In genomic region chr20:45164906-45165305, GRCh38 we compare ENCODE assay signal across 31 cellular contexts. TPM values are rescaled to one million over a fixed set of nuclear protein-coding genes. Genes with fewer than 3 reads are reported as not detected.
"Had no signal": no experiment of that assay in that cellular context is flagged by ENCODE, and none has a peak within 500 bp of the region (broad histone marks: within the 10 kb centered on the region; RNA-seq: fewer than 3 reads in every experiment).

No MANE protein-coding gene starts in this region.

- DNase-seq: stimulated activated CD4-positive, alpha-beta T cell treated with anti-CD3 and anti-CD28 coated beads, Interleukin-2, amount 100 ng/mL, for 48 hours; stimulated activated CD4-positive, alpha-beta T cell treated with anti-CD3 and anti-CD28 coated beads, Interleukin-4, amount 100 ng/mL, for 1 hour; stimulated activated CD4-positive, alpha-beta T cell treated with anti-CD3 and anti-CD28 coated beads, Interleukin-4, amount 100 ng/mL, for 24 hours; stimulated activated CD4-positive, alpha-beta T cell treated with anti-CD3 and anti-CD28 coated beads, Interleukin-4, amount 100 ng/mL, for 4 hours; stimulated activated CD8-positive, alpha-beta memory T cell treated with anti-CD3 and anti-CD28 coated beads, Interleukin-4, amount 100 ng/mL, for 48 hours; stimulated activated naive B cell treated with anti-CD40 and anti-IgM and Interleukin-4, amounts not matched to agents 10 μg/mL and 1 μg/mL and 100 μg/mL, for 72 hours; stimulated activated naive CD4-positive, alpha-beta T cell; stimulated activated naive CD4-positive, alpha-beta T cell treated with Interleukin-2 at 50 U/mL for 16 hours; stimulated activated naive CD8-positive, alpha-beta T cell treated with anti-CD3 and anti-CD28 coated beads, Interleukin-15, amount 100 ng/mL, for 72 hours; stimulated activated naive CD8-positive, alpha-beta T cell treated with anti-CD3 and anti-CD28 coated beads, Interleukin-15, Interleukin-2, amounts not matched to agents 100 U/mL and 50 U/mL, for 24 hours; stomach; substantia nigra; testis; thyroid gland; tibial artery; transverse colon; trophoblast cell; upper lobe of left lung; upper lobe of right lung; uterus had no signal

- ATAC-seq: stimulated activated effector memory CD8-positive, alpha-beta T cell treated with anti-CD3 and anti-CD28 coated beads, Interleukin-12 subunit alpha, Interleukin-12 subunit beta, amount 100 ng/mL, for 72 hours; stimulated activated memory B cell treated with anti-CD40 and anti-IgM and Interleukin-4, amounts not matched to agents 10 μg/mL and 1 μg/mL and 100 μg/mL, for 72 hours; stimulated activated naive B cell treated with anti-CD40 and anti-IgM and Interleukin-4, amounts not matched to agents 10 μg/mL and 1 μg/mL and 100 μg/mL, for 72 hours; stimulated activated naive CD8-positive, alpha-beta T cell treated with anti-CD3 and anti-CD28 coated beads, Interleukin-15, amount 100 ng/mL, for 72 hours; stimulated activated naive CD8-positive, alpha-beta T cell treated with anti-CD3 and anti-CD28 coated beads, Interleukin-15, Interleukin-2, amounts not matched to agents 100 U/mL and 50 U/mL, for 24 hours; upper lobe of right lung had no signal

- FAIRE-seq: urothelium cell line had no signal

- H3K27me3 ChIP-seq: testis, thyroid gland, tibial artery, tibial nerve, transverse colon, upper lobe of right lung, uterus, vagina had no signal

- H3K4me1 ChIP-seq: stomach, suprapubic skin, testis, thyroid gland, tibial artery, tibial nerve, upper lobe of left lung, upper lobe of right lung, uterus, vagina had no signal

- H3K4me3 ChIP-seq: stomach, suprapubic skin, testis, thoracic aorta, thyroid gland, tibial artery, tibial nerve, transverse colon, upper lobe of left lung, upper lobe of right lung, uterus, vagina had no signal

- H3K27ac ChIP-seq: stomach, suprapubic skin, testis, thoracic aorta, thyroid gland, tibial artery, tibial nerve, transverse colon, upper lobe of left lung, upper lobe of right lung, uterus, vagina had no signal

- H3K9me3 ChIP-seq: testis, thoracic aorta, thyroid gland, upper lobe of right lung, uterus, vagina had no signal

- H3K36me3 ChIP-seq: stomach, suprapubic skin, thoracic aorta, thyroid gland, tibial artery, tibial nerve, transverse colon, upper lobe of left lung, upper lobe of right lung, uterus, vagina had no signal

RNA-seq across cellular contexts. Expression of gene PI3, which starts 9.8 kb away (rescaled TPM):
- total RNA-seq: subcutaneous adipose tissue, temporal lobe, thoracic aorta, thyroid gland, tibial nerve, urinary bladder, uterus had no signal
- polyA plus RNA-seq: urinary bladder had no signal

RNA-seq across cellular contexts. Expression of gene WFDC12, which starts 40.6 kb away (rescaled TPM):
- total RNA-seq: stomach, subcutaneous adipose tissue, temporal lobe, testis, thoracic aorta, thyroid gland, tibial nerve, ureter, urinary bladder, uterus had no signal
- polyA plus RNA-seq: urinary bladder had no signal

RNA-seq across cellular contexts. Expression of gene SEMG1, which starts 41.9 kb away (rescaled TPM):
- total RNA-seq: stomach, subcutaneous adipose tissue, suprapubic skin, temporal lobe, testis, thoracic aorta, thyroid gland, tibial nerve, upper lobe of left lung, upper lobe of right lung, ureter, urinary bladder, uterus, vagina had no signal
- polyA plus RNA-seq: stomach, urinary bladder had no signal

RNA-seq across cellular contexts. Expression of gene WFDC5, which starts 49.9 kb away (rescaled TPM):
- total RNA-seq: stomach, subcutaneous adipose tissue, temporal lobe, thoracic aorta, thyroid gland, tibial nerve, transverse colon, uterus had no signal

RNA-seq across cellular contexts. Expression of gene SEMG2, which starts 56.3 kb away (rescaled TPM):
- total RNA-seq: stomach, subcutaneous adipose tissue, temporal lobe, testis, thoracic aorta, thyroid gland, tibial nerve, transverse colon, upper lobe of left lung, upper lobe of right lung, ureter, urinary bladder, uterus, vagina had no signal
- polyA plus RNA-seq: stomach, urinary bladder had no signal
